ENCODE assay signal across 13 cellular contexts in genomic region chr4:88573995-88574394, GRCh38. TPM values are rescaled to one million over a fixed set of nuclear protein-coding genes. Genes with fewer than 3 reads are reported as not detected.
DNase-seq lines count a peak whose midpoint lies in the region; TF ChIP-seq lines count a peak whose summit lies in the region.
"Had no signal": no experiment of that assay in that cellular context is flagged by ENCODE, and none has a peak within 500 bp of the region (broad histone marks: within the 10 kb centered on the region; RNA-seq: fewer than 3 reads in every experiment).

No MANE protein-coding gene starts in this region.

- no peaks in the 10 kb centered on the region for H3K9me3 Mint-ChIP-seq in neural crest cell
- H3K9me3 Mint-ChIP-seq: activated naive CD8-positive, alpha-beta T cell treated with anti-CD3 and anti-CD28 coated beads, Interleukin-2, amount 10 ng/mL, durations not matched to agents 7 days and 5 days had no signal

- H3K27me3 ChIP-seq in esophagus muscularis mucosa = no peaks in the 10 kb centered on the region
- no peaks in the 10 kb centered on the region for H3K27me3 ChIP-seq in stomach

- peaks cover 5% of the 10 kb centered on the region for H3K4me1 Mint-ChIP-seq in neural crest cell
- H3K4me1 Mint-ChIP-seq: activated naive CD8-positive, alpha-beta T cell treated with anti-CD3 and anti-CD28 coated beads, Interleukin-2, amount 10 ng/mL, durations not matched to agents 7 days and 5 days had no signal

- H3K36me3 Mint-ChIP-seq in neural crest cell (ENCODE audit: low read depth) = no peaks in the 10 kb centered on the region
- H3K36me3 Mint-ChIP-seq: activated naive CD8-positive, alpha-beta T cell treated with anti-CD3 and anti-CD28 coated beads, Interleukin-2, amount 10 ng/mL, durations not matched to agents 7 days and 5 days had no signal

- DNase-seq in D341Med (ENCODE audit: low spot score) = peak; percentile 44
- peak; percentile 1 for DNase-seq in NCI-H226
- no peak for DNase-seq in esophagus muscularis mucosa (ENCODE audit: extremely low spot score)
- no peak for DNase-seq in neural crest cell (ENCODE audit: low read depth, low spot score)
- DNase-seq in stomach = no peak
- DNase-seq in UCSD-AML1 (lab: John Stamatoyannopoulos, UW; ENCODE audit: unreplicated experiment) = no peak
- DNase-seq in hypothalamus (lab: John Stamatoyannopoulos, UW) = no peak
- DNase-seq in MV-4-11 (lab: John Stamatoyannopoulos, UW) = no peak
- DNase-seq: activated CD8-positive, alpha-beta memory T cell treated with anti-CD3 and anti-CD28 coated beads for 24 hours; activated naive CD8-positive, alpha-beta T cell treated with anti-CD3 and anti-CD28 coated beads, Interleukin-2, amount 10 ng/mL, durations not matched to agents 7 days and 5 days; Calu3; NCI-H446; psoas muscle had no signal

- peak; percentile 34 to 51 (median 38) for TF ChIP-seq CTCF in esophagus muscularis mucosa (IDR thresholded peaks at IDR 0.05)
- TF ChIP-seq CTCF in neural crest cell (conservative IDR thresholded peaks at IDR 0.05) = peak; percentile 29
- TF ChIP-seq CTCF in stomach (IDR thresholded peaks at IDR 0.05) = no peak

- 49% methylated on average over 2 of the region's 2 CpGs for WGBS in esophagus muscularis mucosa
- WGBS in stomach, 5 donors = 59 to 77% (median 69%) methylated on average over 2 of the region's 2 CpGs

- TF ChIP-seq EP300 in esophagus muscularis mucosa (IDR thresholded peaks at IDR 0.05) (no peak), stomach (IDR thresholded peaks at IDR 0.05) (no peak)

- H3K9me3 ChIP-seq in esophagus muscularis mucosa (no peaks in the 10 kb centered on the region), stomach (no peaks in the 10 kb centered on the region)
- H3K9me3 ChIP-seq: psoas muscle had no signal

- H3K36me3 ChIP-seq in esophagus muscularis mucosa = no peaks in the 10 kb centered on the region
- no peaks in the 10 kb centered on the region for H3K36me3 ChIP-seq in stomach

- H3K4me1 ChIP-seq in esophagus muscularis mucosa (peaks cover 5 to 14% (median 11%) of the 10 kb centered on the region in 4 donors), stomach (no peaks in the 10 kb centered on the region)

- H3K4me3 ChIP-seq in esophagus muscularis mucosa (no peak overlapping the region), stomach (no peak overlapping the region)
- H3K4me3 ChIP-seq: psoas muscle had no signal

- no peak overlapping the region for H3K27ac Mint-ChIP-seq in neural crest cell (ENCODE audit: unreplicated experiment)
- H3K27ac Mint-ChIP-seq: activated naive CD8-positive, alpha-beta T cell treated with anti-CD3 and anti-CD28 coated beads, Interleukin-2, amount 10 ng/mL, durations not matched to agents 7 days and 5 days had no signal

- no peak overlapping the region for H3K4me3 Mint-ChIP-seq in neural crest cell
- H3K4me3 Mint-ChIP-seq: activated naive CD8-positive, alpha-beta T cell treated with anti-CD3 and anti-CD28 coated beads, Interleukin-2, amount 10 ng/mL, durations not matched to agents 7 days and 5 days had no signal

- intact Hi-C loops in esophagus muscularis mucosa (cut with DNase I) = no loop called here
- intact Hi-C loops in stomach (cut with DNase I; ENCODE audit: low total_unique reads) = no loop called here

- no peak overlapping the region for H3K27ac ChIP-seq in esophagus muscularis mucosa (replicated peaks in 1 of 4)
- no peak overlapping the region for H3K27ac ChIP-seq in stomach

- TF ChIP-seq POLR2A in esophagus muscularis mucosa (IDR thresholded peaks at IDR 0.05; ENCODE audit: low read depth) = no peak
- TF ChIP-seq POLR2A in stomach (IDR thresholded peaks at IDR 0.05) = no peak

- no peaks in the 10 kb centered on the region for H3K27me3 Mint-ChIP-seq in neural crest cell (ENCODE audit: low read depth)

RNA-seq across cellular contexts. Expression of gene HERC3, which starts 18.3 kb away (rescaled TPM):
- total RNA-seq in esophagus muscularis mucosa = 10 to 100 TPM; 39.8 to 58.2 (median 51.2) TPM
- 5.1 and 6.5 TPM in 2 replicates for total RNA-seq in neural crest cell
- total RNA-seq in stomach = 10 to 100 TPM; 25.9 to 58.0 (median 47.8) TPM
- 1 to 10 TPM; 4.4 to 7.5 (median 5.5) TPM for polyA plus RNA-seq in stomach

RNA-seq across cellular contexts. Expression of gene PYURF, which starts 50.4 kb away (rescaled TPM):
- 10 to 100 TPM; 65.2 to 95.9 (median 80.3) TPM for total RNA-seq in esophagus muscularis mucosa
- total RNA-seq in neural crest cell = 61.3 and 64.3 TPM in 2 replicates
- 100 to 1,000 TPM in 2 of 5 donors, 10 to 100 TPM in 3; 11.7 to 296 (median 97.1) TPM for total RNA-seq in stomach
- 100 to 1,000 TPM in 1 of 3 donors, 10 to 100 TPM in 2; 75.9 to 112 (median 91.8) TPM for polyA plus RNA-seq in stomach

Comparison
In these comparisons a context has a peak if more than half of its experiments do, and no peak if none do; other contexts are left out.
1. DNase-seq: peak in D341Med (single experiment) and NCI-H226 (single experiment); none in esophagus muscularis mucosa (single experiment), neural crest cell (single experiment), stomach (single experiment), UCSD-AML1 (single experiment), hypothalamus (0 of 51) and MV-4-11 (single experiment).
2. CTCF ChIP-seq: peak in esophagus muscularis mucosa (3 of 3) and neural crest cell (single experiment); none in stomach (0 of 7).